Comparison of ENCODE assay signal across 8 cellular contexts in the genomic region with DNA sequence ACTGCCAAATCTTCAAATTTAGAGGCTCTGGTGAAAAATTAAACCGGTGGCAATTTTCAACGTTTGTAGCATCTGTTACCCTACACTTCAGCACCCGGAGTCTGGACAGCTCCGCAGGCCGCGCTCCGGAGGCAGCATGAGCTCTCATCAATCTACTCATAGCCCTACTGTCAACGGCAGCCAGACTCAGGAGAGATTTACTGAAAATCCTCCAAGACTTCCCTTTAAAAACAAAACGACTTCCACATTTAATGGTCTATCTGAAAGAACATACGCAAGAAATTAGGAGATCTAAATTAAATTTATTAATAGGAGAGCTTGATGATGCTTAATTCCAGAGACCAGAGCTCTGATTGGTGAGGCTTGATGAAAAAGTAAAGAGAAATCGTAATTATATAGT. TPM values are rescaled to one million over a fixed set of nuclear protein-coding genes. Genes with fewer than 3 reads are reported as not detected.
A peak's percentile ranks its signal among the peaks of the same experiment; 100 is the strongest.
DNase-seq lines count a peak whose midpoint lies in the region; ATAC-seq and TF ChIP-seq lines count a peak whose summit lies in the region.

No MANE protein-coding gene starts in this region.

- peaks cover 2% of the 10 kb centered on the region for H3K36me3 Mint-ChIP-seq in endothelial cell (ENCODE audit: low read depth, unreplicated experiment)

- peaks cover 15% of the 10 kb centered on the region for H3K27me3 Mint-ChIP-seq in endothelial cell (ENCODE audit: unreplicated experiment)

- intact Hi-C loops in posterior cingulate gyrus (cut with DNase I) = no loop called here

- TF ChIP-seq CTCF in endothelial cell (IDR thresholded peaks at IDR 0.05; ENCODE audit: unreplicated experiment) = no peak

- peaks cover 18% of the 10 kb centered on the region for H3K4me1 Mint-ChIP-seq in endothelial cell (ENCODE audit: unreplicated experiment)

- H3K4me3 Mint-ChIP-seq in endothelial cell (ENCODE audit: unreplicated experiment) = no peak overlapping the region

- DNase-seq in activated gamma-delta T cell treated with Interleukin-2 at 50 U/mL for 16 hours = peak; percentile 12
- no peak for DNase-seq in activated gamma-delta T cell (lab: John Stamatoyannopoulos, UW)
- DNase-seq in SW480 (ENCODE audit: low spot score) = peak; percentile 22
- peak; percentile 84 for DNase-seq in endothelial cell (ENCODE audit: low spot score)
- peak in 6 of 10 donors; percentile 20 to 87 (median 60) for DNase-seq in posterior cingulate gyrus

- H3K9me3 Mint-ChIP-seq in endothelial cell (ENCODE audit: unreplicated experiment) = no peaks in the 10 kb centered on the region

- ATAC-seq in GM18868 (IDR thresholded peaks at IDR 0.05; ENCODE audit: unreplicated experiment) (no peak), HG03520 (IDR thresholded peaks at IDR 0.05; ENCODE audit: unreplicated experiment) (no peak), GM21515 (IDR thresholded peaks at IDR 0.05; ENCODE audit: unreplicated experiment) (no peak)

- H3K27ac Mint-ChIP-seq in endothelial cell (ENCODE audit: unreplicated experiment) = no peak overlapping the region

RNA-seq across cellular contexts. Expression of gene ADCYAP1, which starts 1.0 kb away (rescaled TPM):
- 18.5 TPM for total RNA-seq in endothelial cell (ENCODE audit: unreplicated experiment)
